Comparison of ENCODE assay signal across 8 cellular contexts in genomic region chr6:28207244-28208179, GRCh38.
DNase-seq lines count a peak whose midpoint lies in the region; ATAC-seq and TF ChIP-seq lines count a peak whose summit lies in the region.

No MANE protein-coding gene starts in this region.

- no peaks in the 10 kb centered on the region for H3K36me3 ChIP-seq in MM.1S (replicated peaks; ENCODE audit: insufficient read depth, low read length)
- H3K36me3 ChIP-seq in muscle layer of duodenum (ENCODE audit: control insufficient read depth in 1 of 2, insufficient read depth in 2 of 2, low read length in 2 of 2): no peaks in the 10 kb centered on the region

- H3F3A ChIP-seq in MM.1S (ENCODE audit: insufficient read depth, low read length): peaks cover 5% of the 10 kb centered on the region; the same call in 1 of the 2 replicates

- H3K4me2 ChIP-seq in MM.1S (ENCODE audit: low read depth, low read length): peak overlapping the region; percentile 81

- H3K9me3 ChIP-seq in MM.1S (replicated peaks; ENCODE audit: insufficient read depth, low read length): no peaks in the 10 kb centered on the region
- peaks cover 10 to 14% of the 10 kb centered on the region in 2 donors for H3K9me3 ChIP-seq in muscle layer of duodenum (ENCODE audit: control insufficient read depth in 1 of 2, low read length in 2 of 2)

- in situ Hi-C loops in ACHN (cut with HindIII; ENCODE audit: low pct_ligation_motif_present, low pct_unique_long_range_greater_than_20kb, low sequenced_read_pairs): no loop called here

- CTCF ChIA-PET in GM10248 (lab: Yijun Ruan, JAX): no interaction called here

- H4K20me1 ChIP-seq in MM.1S (ENCODE audit: insufficient read depth, low read length): no peaks in the 10 kb centered on the region

- H3K27me3 ChIP-seq in MM.1S (replicated peaks; ENCODE audit: insufficient read depth, low read length) (peaks cover 44% of the 10 kb centered on the region), muscle layer of duodenum (ENCODE audit: low read depth, low read length) (peaks cover 46% of the 10 kb centered on the region)

- TF ChIP-seq CTCF in GM10248 (IDR thresholded peaks at IDR 0.05; ENCODE audit: control extremely low read depth, extremely low read depth, low read depth, missing control alignments): no peak
- TF ChIP-seq CTCF in MM.1S (IDR thresholded peaks at IDR 0.05; ENCODE audit: low read length): no peak
- no peak for TF ChIP-seq CTCF in coronary artery (IDR thresholded peaks at IDR 0.05)

- no peaks in the 10 kb centered on the region for H3K79me2 ChIP-seq in MM.1S (ENCODE audit: low read length)

- DNase-seq in GM10248 (ENCODE audit: extremely low spot score) (peak; percentile 64), MM.1S (peak; percentile 36), coronary artery (ENCODE audit: low spot score) (no peak), ACHN (no peak), RKO (ENCODE audit: low spot score) (no peak)

- POLR2A ChIA-PET in GM10248 (lab: Yijun Ruan, JAX): no interaction called here

- no peak overlapping the region for H3K27ac ChIP-seq in MM.1S (ENCODE audit: low read length)
- H3K27ac ChIP-seq in coronary artery: no peak overlapping the region
- H3K27ac ChIP-seq in muscle layer of duodenum (ENCODE audit: low read length): no peak overlapping the region

- H3K4me3 ChIP-seq in MM.1S (ENCODE audit: low read length): peak overlapping the region; percentile 60
- peak overlapping the region; percentile 53 for H3K4me3 ChIP-seq in coronary artery
- H3K4me3 ChIP-seq in muscle layer of duodenum (ENCODE audit: low read depth in 1 of 2, low read length in 2 of 2): peak overlapping the region; percentile 49 to 59

- H3K4me1 ChIP-seq in MM.1S (ENCODE audit: low read length) (peaks cover 4% of the 10 kb centered on the region; the same call in 1 of the 2 replicates), muscle layer of duodenum (ENCODE audit: control insufficient read depth in 1 of 2, insufficient read depth in 2 of 2, low read length in 2 of 2) (peaks cover 0 to 8% of the 10 kb centered on the region in 2 donors)

- H3K9me2 ChIP-seq in MM.1S (replicated peaks; ENCODE audit: insufficient read depth, low read length): no peaks in the 10 kb centered on the region

- H3K9ac ChIP-seq in MM.1S (ENCODE audit: low read length): peak overlapping the region; percentile 19; the same call in 1 of the 2 replicates

- no peak for ATAC-seq in GM21381 (IDR thresholded peaks at IDR 0.05; ENCODE audit: unreplicated experiment)
- no peak for ATAC-seq in HG02938 (IDR thresholded peaks at IDR 0.05; ENCODE audit: unreplicated experiment)

- peak overlapping the region; percentile 65 for H2AFZ ChIP-seq in MM.1S (ENCODE audit: low read length)

Comparison
In these comparisons a context has a peak if more than half of its experiments do, and no peak if none do; other contexts are left out.
1. DNase-seq: peak in GM10248 (single experiment) and MM.1S (single experiment); none in coronary artery (single experiment), ACHN (single experiment) and RKO (single experiment).
2. Peak in every context shown above with its lines, with median percentiles within 50 percentile points of each other: H3K4me3 ChIP-seq.